In the genomic region with DNA sequence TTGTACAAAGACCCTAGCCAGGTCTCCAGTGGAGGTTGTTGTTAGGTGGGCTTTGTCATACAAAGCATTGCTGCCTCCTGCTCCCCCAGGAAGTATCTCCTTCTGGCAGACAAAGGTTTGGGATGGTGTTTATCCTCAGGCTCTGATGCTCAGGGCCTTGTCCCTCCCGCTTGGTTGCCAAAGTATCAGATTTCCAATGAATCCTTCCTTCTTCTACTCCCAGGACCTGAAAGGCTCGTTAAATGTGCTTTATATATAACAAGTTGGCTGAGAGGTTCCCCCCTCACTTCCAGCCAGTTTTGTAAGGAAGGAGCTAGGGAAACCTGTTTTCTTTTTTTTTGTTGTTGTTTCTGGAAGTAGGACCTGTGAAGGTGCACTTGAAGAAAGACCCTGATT, we compare ENCODE assay signal across 1 cellular context.
TF ChIP-seq lines count a peak whose summit lies in the region.

No MANE protein-coding gene starts in this region.

TF ChIP-seq in WTC11, 78 proteins besides CTCF, POLR2A, EP300 and RAD21 (continued from another document):
- TF ChIP-seq ZBTB21 (CRISPR knock-in tag; IDR thresholded peaks at IDR 0.05; ENCODE audit: borderline replicate concordance) (no peak), JUN (CRISPR knock-in tag; IDR thresholded peaks at IDR 0.05) (no peak), ZNF396 (CRISPR knock-in tag; IDR thresholded peaks at IDR 0.05; ENCODE audit: borderline replicate concordance) (no peak), ZNF423 (CRISPR knock-in tag; IDR thresholded peaks at IDR 0.05) (no peak), SMAD3 (CRISPR knock-in tag; IDR thresholded peaks at IDR 0.05; ENCODE audit: borderline replicate concordance) (no peak), NFYB (CRISPR knock-in tag; conservative IDR thresholded peaks at IDR 0.05; ENCODE audit: low read depth) (no peak), IRF2 (CRISPR knock-in tag; IDR thresholded peaks at IDR 0.05; ENCODE audit: borderline replicate concordance, low read depth) (no peak)
- TF ChIP-seq, protein P1, sequence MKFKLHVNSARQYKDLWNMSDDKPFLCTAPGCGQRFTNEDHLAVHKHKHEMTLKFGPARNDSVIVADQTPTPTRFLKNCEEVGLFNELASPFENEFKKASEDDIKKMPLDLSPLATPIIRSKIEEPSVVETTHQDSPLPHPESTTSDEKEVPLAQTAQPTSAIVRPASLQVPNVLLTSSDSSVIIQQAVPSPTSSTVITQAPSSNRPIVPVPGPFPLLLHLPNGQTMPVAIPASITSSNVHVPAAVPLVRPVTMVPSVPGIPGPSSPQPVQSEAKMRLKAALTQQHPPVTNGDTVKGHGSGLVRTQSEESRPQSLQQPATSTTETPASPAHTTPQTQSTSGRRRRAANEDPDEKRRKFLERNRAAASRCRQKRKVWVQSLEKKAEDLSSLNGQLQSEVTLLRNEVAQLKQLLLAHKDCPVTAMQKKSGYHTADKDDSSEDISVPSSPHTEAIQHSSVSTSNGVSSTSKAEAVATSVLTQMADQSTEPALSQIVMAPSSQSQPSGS (CRISPR knock-in tag; IDR thresholded peaks at IDR 0.05; ENCODE audit: borderline replicate concordance, low read depth): no peak
- TF ChIP-seq, protein P2, sequence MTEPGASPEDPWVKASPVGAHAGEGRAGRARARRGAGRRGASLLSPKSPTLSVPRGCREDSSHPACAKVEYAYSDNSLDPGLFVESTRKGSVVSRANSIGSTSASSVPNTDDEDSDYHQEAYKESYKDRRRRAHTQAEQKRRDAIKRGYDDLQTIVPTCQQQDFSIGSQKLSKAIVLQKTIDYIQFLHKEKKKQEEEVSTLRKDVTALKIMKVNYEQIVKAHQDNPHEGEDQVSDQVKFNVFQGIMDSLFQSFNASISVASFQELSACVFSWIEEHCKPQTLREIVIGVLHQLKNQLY (CRISPR knock-in tag; IDR thresholded peaks at IDR 0.05): no peak
- TF ChIP-seq, protein P3, sequence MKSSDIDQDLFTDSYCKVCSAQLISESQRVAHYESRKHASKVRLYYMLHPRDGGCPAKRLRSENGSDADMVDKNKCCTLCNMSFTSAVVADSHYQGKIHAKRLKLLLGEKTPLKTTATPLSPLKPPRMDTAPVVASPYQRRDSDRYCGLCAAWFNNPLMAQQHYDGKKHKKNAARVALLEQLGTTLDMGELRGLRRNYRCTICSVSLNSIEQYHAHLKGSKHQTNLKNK (CRISPR knock-in tag; IDR thresholded peaks at IDR 0.05): no peak
